8 cellular contexts compared by ENCODE assay signal in genomic region chr20:41619360-41620115, GRCh38. TPM values are rescaled to one million over a fixed set of nuclear protein-coding genes. Genes with fewer than 3 reads are reported as not detected.
A peak's percentile ranks its signal among the peaks of the same experiment; 100 is the strongest.
DNase-seq lines count a peak whose midpoint lies in the region; ATAC-seq and TF ChIP-seq lines count a peak whose summit lies in the region.

No MANE protein-coding gene starts in this region.

- peak overlapping the region; percentile 67; the same call in 1 of the 2 replicates for H2AFZ ChIP-seq in KMS-11 (ENCODE audit: low read depth)

- no peaks in the 10 kb centered on the region for H3K9me3 Mint-ChIP-seq in CD8-positive, alpha-beta T cell
- H3K9me3 Mint-ChIP-seq in natural killer cell = no peaks in the 10 kb centered on the region

- no peaks in the 10 kb centered on the region for H3K27me3 ChIP-seq in CD8-positive, alpha-beta T cell (ENCODE audit: insufficient read depth, low read length)
- no peaks in the 10 kb centered on the region for H3K27me3 ChIP-seq in KMS-11 (ENCODE audit: insufficient read depth, low read depth)

- H3K4me2 ChIP-seq in KMS-11 = peak overlapping the region; percentile 43; the same call in 1 of the 2 replicates

- peak overlapping the region; percentile 60 for H3K27ac Mint-ChIP-seq in CD8-positive, alpha-beta T cell
- H3K27ac Mint-ChIP-seq in natural killer cell = peak overlapping the region in 1 of 2 donors; percentile 91

- in situ Hi-C loops in astrocyte of the spinal cord (cut with HindIII; ENCODE audit: low sequenced_read_pairs) = no loop called here

- peak overlapping the region; percentile 92 for H3K4me3 Mint-ChIP-seq in CD8-positive, alpha-beta T cell
- H3K4me3 Mint-ChIP-seq in natural killer cell = peak overlapping the region; percentile 84

- DNase-seq in CD8-positive, alpha-beta T cell = no peak
- DNase-seq in astrocyte of the spinal cord (ENCODE audit: low read depth, low spot score) = peak; percentile 18
- DNase-seq in natural killer cell = no peak
- DNase-seq in islet precursor cell = no peak
- DNase-seq in NCI-H1930 (lab: John Stamatoyannopoulos, UW) = no peak

- no peak overlapping the region for H3K4me3 ChIP-seq in CD8-positive, alpha-beta T cell (ENCODE audit: low read depth, low read length)
- H3K4me3 ChIP-seq in KMS-11 (IDR thresholded peaks at IDR 0.05; ENCODE audit: insufficient read depth, low read depth, low read length) = no peak overlapping the region
- H3K4me3 ChIP-seq in astrocyte of the spinal cord (ENCODE audit: low read depth, low read length) = no peak overlapping the region

- CTCF ChIA-PET in CD8-positive, alpha-beta T cell (lab: Charles Lee) = no interaction called here

- POLR2A ChIA-PET in CD8-positive, alpha-beta T cell (lab: Charles Lee) = interaction anchor here (3.2 kb wide), 1 partner anchor 73 kb away, joined by 48 read pairs; no protein-coding TSS in a partner anchor

- peaks cover 35% of the 10 kb centered on the region for H3K4me1 Mint-ChIP-seq in CD8-positive, alpha-beta T cell (ENCODE audit: low read depth)
- peaks cover 28 to 36% of the 10 kb centered on the region in 2 donors for H3K4me1 Mint-ChIP-seq in natural killer cell

- no peaks in the 10 kb centered on the region for H3K27me3 Mint-ChIP-seq in CD8-positive, alpha-beta T cell (ENCODE audit: low read depth)
- peaks cover 0 to 5% of the 10 kb centered on the region in 2 donors for H3K27me3 Mint-ChIP-seq in natural killer cell (ENCODE audit: low read depth in 2 of 2)

- peaks cover 5% of the 10 kb centered on the region for H3K36me3 Mint-ChIP-seq in CD8-positive, alpha-beta T cell
- H3K36me3 Mint-ChIP-seq in natural killer cell = no peaks in the 10 kb centered on the region

- H3K27ac ChIP-seq in CD8-positive, alpha-beta T cell (ENCODE audit: low read depth, low read length) = no peak overlapping the region
- H3K27ac ChIP-seq in KMS-11 = no peak overlapping the region

- intact Hi-C loops in CD8-positive, alpha-beta T cell (cut with DNase I, micrococcal nuclease) = loop anchor here (2.0 to 10.0 kb wide), 4 partner anchors 303 to 1838 kb away; partner anchors contain the start of genes PLCG1 (in 2 of the 2), SRSF6 (in 1 of the 2) and ZHX3 (in 1 of the 2)
- intact Hi-C loops in natural killer cell (cut with micrococcal nuclease) = loop anchor here (2.0 to 5.0 kb wide), 2 partner anchors 47 to 73 kb away; no protein-coding TSS in a partner anchor

- H3K9me3 ChIP-seq in CD8-positive, alpha-beta T cell (ENCODE audit: low read length) = no peaks in the 10 kb centered on the region

- peaks cover 30% of the 10 kb centered on the region for H3K79me2 ChIP-seq in KMS-11 (ENCODE audit: insufficient read depth, low read depth)

- H4K20me1 ChIP-seq in KMS-11 (ENCODE audit: insufficient read depth) = no peaks in the 10 kb centered on the region

- no peak for ATAC-seq in CD8-positive, alpha-beta T cell
- ATAC-seq in natural killer cell = no peak
- no peak for ATAC-seq in GM19035 (IDR thresholded peaks at IDR 0.05; ENCODE audit: unreplicated experiment)
- ATAC-seq in HG03175 (IDR thresholded peaks at IDR 0.05; ENCODE audit: unreplicated experiment) = no peak

- no peak overlapping the region for H3K9ac ChIP-seq in KMS-11

- H3K4me1 ChIP-seq in CD8-positive, alpha-beta T cell (ENCODE audit: insufficient read depth, low read length) = peaks cover 18% of the 10 kb centered on the region
- H3K4me1 ChIP-seq in KMS-11 (ENCODE audit: low read depth, poor library complexity, severe bottlenecking) = peaks cover 14% of the 10 kb centered on the region

- no peaks in the 10 kb centered on the region for H3K36me3 ChIP-seq in CD8-positive, alpha-beta T cell (ENCODE audit: insufficient read depth, low read length)
- no peaks in the 10 kb centered on the region for H3K36me3 ChIP-seq in KMS-11 (ENCODE audit: insufficient read depth)

- no peak for TF ChIP-seq CTCF in CD8-positive, alpha-beta T cell (IDR thresholded peaks at IDR 0.05)
- no peak for TF ChIP-seq CTCF in KMS-11 (conservative IDR thresholded peaks at IDR 0.05; ENCODE audit: low read depth, low read length)
- no peak for TF ChIP-seq CTCF in astrocyte of the spinal cord (IDR thresholded peaks at IDR 0.05; ENCODE audit: low read depth, low read length)
- TF ChIP-seq CTCF in natural killer cell (IDR thresholded peaks at IDR 0.05) = no peak

RNA-seq across cellular contexts. Expression of gene CHD6, which starts 1.4 kb away (rescaled TPM):
- total RNA-seq in CD8-positive, alpha-beta T cell = 100 to 1,000 TPM; 113 to 122 TPM
- 10 to 100 TPM; 82.8 to 96.6 (median 90.4) TPM for total RNA-seq in natural killer cell
